8 cellular contexts compared by ENCODE assay signal in the genomic region with DNA sequence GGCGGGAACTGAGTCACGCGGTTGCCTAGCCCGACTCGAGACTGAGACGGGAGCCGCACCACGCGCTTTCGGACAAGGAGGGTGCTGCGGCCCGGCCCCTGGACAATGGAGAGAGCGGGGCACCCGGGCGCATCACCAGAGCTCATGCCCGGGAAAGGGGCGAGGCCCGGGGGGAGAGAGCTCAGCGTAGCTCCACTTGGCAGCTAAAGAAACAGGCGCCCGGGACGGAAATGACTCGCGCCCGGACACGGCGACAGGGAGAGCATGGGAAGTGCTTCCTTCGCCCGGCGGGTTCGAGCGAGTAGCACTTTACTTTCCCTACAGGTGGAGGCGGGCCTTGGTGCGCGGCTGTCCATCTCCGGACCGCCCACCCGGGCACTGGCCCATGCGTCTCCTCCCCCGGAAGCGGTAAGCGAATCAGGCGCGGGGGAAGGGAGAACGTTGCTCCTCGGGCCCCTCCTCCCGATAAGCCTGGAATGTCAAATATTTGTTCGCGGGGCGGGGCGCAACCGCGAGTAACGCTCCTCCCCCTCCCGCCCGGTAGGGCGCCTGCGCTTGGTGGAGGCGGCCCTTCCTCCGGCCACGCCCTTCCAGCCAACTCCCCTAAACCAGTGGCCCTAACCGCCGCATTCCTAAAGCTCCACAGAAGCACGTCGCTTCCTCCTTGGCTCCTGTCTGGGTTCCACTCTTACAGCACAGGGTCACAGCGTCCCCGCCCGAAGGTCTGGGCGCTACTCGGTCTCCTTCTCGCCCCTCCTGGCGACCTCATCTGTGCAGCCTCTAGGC. TPM values are rescaled to one million over a fixed set of nuclear protein-coding genes. Genes with fewer than 3 reads are reported as not detected.
DNase-seq lines count a peak whose midpoint lies in the region; ATAC-seq and TF ChIP-seq lines count a peak whose summit lies in the region.

No MANE protein-coding gene starts in this region.

- DNase-seq in AG09319 (ENCODE audit: extremely low read depth, low read depth) (peak; percentile 92), NCI-H524 treated with DMSO at 0.1 percent for 48 hours (lab: John Stamatoyannopoulos, UW) (peak; percentile 94), coronary artery (ENCODE audit: low spot score) (peak; percentile 99), left colon (peak; percentile 98 to 99)
- peak; percentile 87 for DNase-seq in activated CD4-positive, alpha-beta T cell treated with anti-CD3 and anti-CD28 coated beads, Interleukin-2, amount 10 ng/mL, durations not matched to agents 7 days and 5 days
- peak; percentile 67 to 93 (median 82) for DNase-seq in stimulated activated CD4-positive, alpha-beta T cell treated with anti-CD3 and anti-CD28 coated beads, Interleukin-1b, Interleukin-23, amount 100 ng/mL, for 24 hours (ENCODE audit: low read depth in 4 of 4, low spot score in 1 of 4)

- H3K4me3 Mint-ChIP-seq in activated CD4-positive, alpha-beta T cell treated with anti-CD3 and anti-CD28 coated beads, Interleukin-2, amount 10 ng/mL, durations not matched to agents 7 days and 5 days, result peak overlapping the region; percentile 94

- no peak for TF ChIP-seq CTCF in AG09319 (IDR thresholded peaks at IDR 0.05; ENCODE audit: low read depth, low read length)
- TF ChIP-seq CTCF in coronary artery (IDR thresholded peaks at IDR 0.05), result no peak

- H3K36me3 Mint-ChIP-seq in activated CD4-positive, alpha-beta T cell treated with anti-CD3 and anti-CD28 coated beads, Interleukin-2, amount 10 ng/mL, durations not matched to agents 7 days and 5 days (ENCODE audit: low read depth), result no peaks in the 10 kb centered on the region

- H3K4me3 ChIP-seq in coronary artery, result peak overlapping the region; percentile 76

- H3K27ac Mint-ChIP-seq in activated CD4-positive, alpha-beta T cell treated with anti-CD3 and anti-CD28 coated beads, Interleukin-2, amount 10 ng/mL, durations not matched to agents 7 days and 5 days, result peak overlapping the region; percentile 92

- peaks cover 35% of the 10 kb centered on the region for H3K4me1 Mint-ChIP-seq in activated CD4-positive, alpha-beta T cell treated with anti-CD3 and anti-CD28 coated beads, Interleukin-2, amount 10 ng/mL, durations not matched to agents 7 days and 5 days

- H3K27me3 Mint-ChIP-seq in activated CD4-positive, alpha-beta T cell treated with anti-CD3 and anti-CD28 coated beads, Interleukin-2, amount 10 ng/mL, durations not matched to agents 7 days and 5 days, result peaks cover 8% of the 10 kb centered on the region

- intact Hi-C loops in left colon (cut with DNase I, micrococcal nuclease), result no loop called here

- no peaks in the 10 kb centered on the region for H3K9me3 Mint-ChIP-seq in activated CD4-positive, alpha-beta T cell treated with anti-CD3 and anti-CD28 coated beads, Interleukin-2, amount 10 ng/mL, durations not matched to agents 7 days and 5 days

- peak; percentile 70 for TF ChIP-seq POLR2A in GM19099 (IDR thresholded peaks at IDR 0.05; ENCODE audit: extremely low read depth, insufficient read length, low read depth)

- ATAC-seq in HG03354 (IDR thresholded peaks at IDR 0.05; ENCODE audit: poor library complexity, severe bottlenecking, unreplicated experiment), result peak; percentile 81
- ATAC-seq in left colon, result peak; percentile 59

- POLR2A ChIA-PET in activated CD4-positive, alpha-beta T cell treated with anti-CD3 and anti-CD28 coated beads, Interleukin-2, amount 10 ng/mL, durations not matched to agents 7 days and 5 days (lab: Charles Lee), result interaction anchor here (0.5 to 1.1 kb wide), 2 partner anchors 152 to 178 kb away, joined by 3 read pairs; a partner anchor contains a TSS

- peak overlapping the region; percentile 72 to 86 for H3K27ac ChIP-seq in coronary artery

- CTCF ChIA-PET in activated CD4-positive, alpha-beta T cell treated with anti-CD3 and anti-CD28 coated beads, Interleukin-2, amount 10 ng/mL, durations not matched to agents 7 days and 5 days (lab: Charles Lee), result interaction anchor here (0.6 to 1.5 kb wide), 8 partner anchors 15 to 273 kb away, joined by 3 to 10 read pairs (median 3); a partner anchor contains a TSS

RNA-seq across cellular contexts. Expression of a gene that starts 1.5 kb away (rescaled TPM):
- total RNA-seq in activated CD4-positive, alpha-beta T cell treated with anti-CD3 and anti-CD28 coated beads, Interleukin-2, amount 10 ng/mL, durations not matched to agents 7 days and 5 days, result under 1 TPM in 1 of 2 experiments, not detected in 1; 0.08 TPM
- total RNA-seq in left colon, result 100 to 1,000 TPM in 1 of 2 donors, 10 to 100 TPM in 1; 87.5 to 120 TPM

RNA-seq across cellular contexts. Expression of a gene that starts 7.7 kb away (rescaled TPM):
- 10 to 100 TPM in 1 of 2 experiments, 1 to 10 TPM in 1; 8.4 to 10.1 TPM for total RNA-seq in activated CD4-positive, alpha-beta T cell treated with anti-CD3 and anti-CD28 coated beads, Interleukin-2, amount 10 ng/mL, durations not matched to agents 7 days and 5 days
- 10 to 100 TPM; 15.1 to 15.5 TPM for total RNA-seq in left colon

RNA-seq across cellular contexts. Expression of a gene that starts 26.9 kb away (rescaled TPM):
- 100 to 1,000 TPM; 116 to 130 TPM for total RNA-seq in activated CD4-positive, alpha-beta T cell treated with anti-CD3 and anti-CD28 coated beads, Interleukin-2, amount 10 ng/mL, durations not matched to agents 7 days and 5 days
- 10 to 100 TPM; 23.9 to 45.9 TPM for total RNA-seq in left colon

Comparison
In these comparisons a context has a peak if more than half of its experiments do, and no peak if none do; other contexts are left out.
1. Peak in every context shown above with its lines: DNase-seq, ATAC-seq, H3K4me3 ChIP-seq and H3K27ac ChIP-seq.
2. RNA of a gene that starts 1.5 kb away (total RNA-seq): 87.5 to 120 TPM in left colon; 0.08 TPM in activated CD4-positive, alpha-beta T cell treated with anti-CD3 and anti-CD28 coated beads, Interleukin-2, amount 10 ng/mL, durations not matched to agents 7 days and 5 days; every median in the first group is over 10 times any median in the second.